In genomic region chr11:79087238-79087956, GRCh38 we compare ENCODE assay signal across 14 cellular contexts.
A peak's percentile ranks its signal among the peaks of the same experiment; 100 is the strongest.
DNase-seq lines count a peak whose midpoint lies in the region; ATAC-seq and TF ChIP-seq lines count a peak whose summit lies in the region.
"Had no signal": no experiment of that assay in that cellular context is flagged by ENCODE, and none has a peak within 500 bp of the region (broad histone marks: within the 10 kb centered on the region; RNA-seq: fewer than 3 reads in every experiment).

No MANE protein-coding gene starts in this region.

- peaks cover 40% of the 10 kb centered on the region for H3K4me1 ChIP-seq in Caco-2
- H3K4me1 ChIP-seq in NT2/D1 (ENCODE audit: insufficient read depth, insufficient read length), result peaks cover 16% of the 10 kb centered on the region
- peaks cover 0 to 59% (median 44%) of the 10 kb centered on the region in 4 donors for H3K4me1 ChIP-seq in esophagus muscularis mucosa

- CTCF ChIA-PET in Caco-2 (lab: Charles Lee), result interaction anchor here (0.6 to 3.5 kb wide), 14 partner anchors 8 to 441 kb away, joined by 3 to 39 read pairs (median 3); no protein-coding TSS in a partner anchor

- peak overlapping the region; percentile 15 for H3K4me3 Mint-ChIP-seq in Caco-2 (ENCODE audit: unreplicated experiment)
- peak overlapping the region; percentile 46 for H3K4me3 Mint-ChIP-seq in nephron progenitor cell
- H3K4me3 Mint-ChIP-seq: activated CD8-positive, alpha-beta T cell treated with anti-CD3 and anti-CD28 coated beads, Interleukin-2, amount 10 ng/mL, durations not matched to agents 7 days and 5 days; central memory CD8-positive, alpha-beta T cell had no signal

- no peak for TF ChIP-seq POLR2A in esophagus muscularis mucosa (IDR thresholded peaks at IDR 0.05; ENCODE audit: low read depth)

- POLR2A ChIA-PET in Caco-2 (lab: Charles Lee), result interaction anchor here (0.8 kb wide), 1 partner anchor 11 kb away, joined by 10 read pairs; no protein-coding TSS in a partner anchor

- H3K9ac ChIP-seq in NT2/D1 (ENCODE audit: insufficient read length, low read depth), result peak overlapping the region; percentile 53

- no peaks in the 10 kb centered on the region for H3K36me3 ChIP-seq in Caco-2 (ENCODE audit: control insufficient read depth, insufficient read depth, low read length)
- no peaks in the 10 kb centered on the region for H3K36me3 ChIP-seq in NT2/D1 (ENCODE audit: insufficient read depth, insufficient read length, low read length)
- H3K36me3 ChIP-seq in esophagus muscularis mucosa, result no peaks in the 10 kb centered on the region
- H3K36me3 ChIP-seq: suprapubic skin had no signal

- TF ChIP-seq EP300 in esophagus muscularis mucosa (IDR thresholded peaks at IDR 0.05), result no peak

- no peaks in the 10 kb centered on the region for H3K9me3 ChIP-seq in Caco-2
- no peaks in the 10 kb centered on the region for H3K9me3 ChIP-seq in NT2/D1 (ENCODE audit: insufficient read depth, low read length)
- H3K9me3 ChIP-seq in esophagus muscularis mucosa, result no peaks in the 10 kb centered on the region
- H3K9me3 ChIP-seq: suprapubic skin had no signal

- H3K4me3 ChIP-seq in Caco-2 (ENCODE audit: low read depth, low read length) (no peak overlapping the region), NT2/D1 (ENCODE audit: insufficient read length, low read depth) (no peak overlapping the region), esophagus muscularis mucosa (no peak overlapping the region)
- H3K4me3 ChIP-seq: PC-9, suprapubic skin had no signal

- H3K27ac Mint-ChIP-seq in Caco-2 (ENCODE audit: unreplicated experiment) (peak overlapping the region; percentile 89), nephron progenitor cell (peak overlapping the region; percentile 98)
- H3K27ac Mint-ChIP-seq: activated CD8-positive, alpha-beta T cell treated with anti-CD3 and anti-CD28 coated beads, Interleukin-2, amount 10 ng/mL, durations not matched to agents 7 days and 5 days had no signal

- no TSS peak for BruUV-seq in Caco-2 (replicated peaks; lab: Mats Ljungman, UMichigan)

- peak; percentile 72 to 84 for DNase-seq in Caco-2
- DNase-seq in NT2/D1 (ENCODE audit: low read depth, low spot score), result peak; percentile 63
- no peak for DNase-seq in esophagus muscularis mucosa (ENCODE audit: extremely low spot score)
- DNase-seq in nephron progenitor cell, result peak; percentile 27
- DNase-seq in Ammon's horn (ENCODE audit: low spot score), result no peak
- no peak for DNase-seq in NCI-H2196 treated with DMSO at 0.1 percent for 48 hours (lab: John Stamatoyannopoulos, UW; ENCODE audit: unreplicated experiment)
- DNase-seq: activated CD8-positive, alpha-beta T cell treated with anti-CD3 and anti-CD28 coated beads, Interleukin-2, amount 10 ng/mL, durations not matched to agents 7 days and 5 days; Calu3; left colon; PC-9 had no signal

- WGBS in esophagus muscularis mucosa, result 42% methylated on average over 8 of the region's 9 CpGs

- no peaks in the 10 kb centered on the region for H3K27me3 Mint-ChIP-seq in Caco-2 (ENCODE audit: insufficient read depth, unreplicated experiment)
- no peaks in the 10 kb centered on the region for H3K27me3 Mint-ChIP-seq in nephron progenitor cell (ENCODE audit: low read depth, poor library complexity)
- H3K27me3 Mint-ChIP-seq: central memory CD8-positive, alpha-beta T cell had no signal

- peak overlapping the region in 3 of 4 donors; percentile 5 to 49 (median 21) for H3K27ac ChIP-seq in esophagus muscularis mucosa (replicated peaks in 1 of 4)
- H3K27ac ChIP-seq: PC-9, suprapubic skin had no signal

- ATAC-seq in GM18517 (IDR thresholded peaks at IDR 0.05; ENCODE audit: unreplicated experiment) (no peak), GM18907 (IDR thresholded peaks at IDR 0.05; ENCODE audit: unreplicated experiment) (no peak)
- ATAC-seq: activated CD8-positive, alpha-beta T cell treated with anti-CD3 and anti-CD28 coated beads, Interleukin-2, amount 10 ng/mL, durations not matched to agents 7 days and 5 days; left colon had no signal

- TF ChIP-seq CTCF in Caco-2 (IDR thresholded peaks at IDR 0.05; ENCODE audit: insufficient read depth in 1 of 2, low read depth in 1 of 2, low read length in 1 of 2, severe bottlenecking in 1 of 2, unreplicated experiment in 1 of 2), result no peak
- no peak for TF ChIP-seq CTCF in esophagus muscularis mucosa (IDR thresholded peaks at IDR 0.05)
- TF ChIP-seq CTCF in nephron progenitor cell (IDR thresholded peaks at IDR 0.05), result no peak

- H3K9me3 Mint-ChIP-seq in Caco-2 (ENCODE audit: unreplicated experiment) (no peaks in the 10 kb centered on the region), nephron progenitor cell (peaks cover 3% of the 10 kb centered on the region)
- H3K9me3 Mint-ChIP-seq: central memory CD8-positive, alpha-beta T cell had no signal

- H3K27me3 ChIP-seq in Caco-2 (replicated peaks; ENCODE audit: control insufficient read depth, insufficient read depth, low read length) (no peaks in the 10 kb centered on the region), NT2/D1 (ENCODE audit: insufficient read depth, insufficient read length) (no peaks in the 10 kb centered on the region), esophagus muscularis mucosa (no peaks in the 10 kb centered on the region)
- H3K27me3 ChIP-seq: suprapubic skin had no signal

- H3K4me1 Mint-ChIP-seq in Caco-2 (ENCODE audit: low read depth, unreplicated experiment), result peaks cover 28% of the 10 kb centered on the region
- H3K4me1 Mint-ChIP-seq in nephron progenitor cell, result peaks cover 88% of the 10 kb centered on the region
- H3K4me1 Mint-ChIP-seq: central memory CD8-positive, alpha-beta T cell had no signal

- no peaks in the 10 kb centered on the region for H3K36me3 Mint-ChIP-seq in Caco-2 (ENCODE audit: insufficient read depth, unreplicated experiment)
- peaks cover 5% of the 10 kb centered on the region for H3K36me3 Mint-ChIP-seq in nephron progenitor cell (ENCODE audit: low read depth)

- intact Hi-C loops in Caco-2 (cut with micrococcal nuclease; ENCODE audit: unreplicated experiment) (loop anchor here (1.0 kb wide), 1 partner anchor 24 kb away; no protein-coding TSS in a partner anchor), esophagus muscularis mucosa (cut with DNase I) (no loop called here)

Comparison
In these comparisons a context has a peak if more than half of its experiments do, and no peak if none do; other contexts are left out.
1. DNase-seq: peak in Caco-2 (2 of 2), NT2/D1 (single experiment) and nephron progenitor cell (single experiment); none in esophagus muscularis mucosa (single experiment), Ammon's horn (single experiment) and NCI-H2196 treated with DMSO at 0.1 percent for 48 hours (single experiment).